In genomic region chr11:1121343-1122331, GRCh38 we compare ENCODE assay signal across 19 cellular contexts. TPM values are rescaled to one million over a fixed set of nuclear protein-coding genes. Genes with fewer than 3 reads are reported as not detected.
DNase-seq lines count a peak whose midpoint lies in the region; ATAC-seq and TF ChIP-seq lines count a peak whose summit lies in the region.
"Had no signal": no experiment of that assay in that cellular context is flagged by ENCODE, and none has a peak within 500 bp of the region (broad histone marks: within the 10 kb centered on the region; RNA-seq: fewer than 3 reads in every experiment).

No MANE protein-coding gene starts in this region.

- H3K27ac ChIP-seq in left lung (no peak overlapping the region), upper lobe of right lung (no peak overlapping the region)
- H3K27ac ChIP-seq: ovary, thoracic aorta had no signal

- DNase-seq in stimulated activated CD4-positive, alpha-beta T cell treated with anti-CD3 and anti-CD28 coated beads, Interleukin-4, amount 100 ng/mL, for 24 hours: peak; percentile 2
- no peak for DNase-seq in stimulated activated CD4-positive, alpha-beta T cell treated with anti-CD3 and anti-CD28 coated beads, Interleukin-4, amount 100 ng/mL, for 1 hour
- DNase-seq in activated B cell treated with CpG ODN at 0.5 μM for 24 hours (peak; percentile 12), left lung (peak in 1 of 2 donors; percentile 70), upper lobe of right lung (peak; percentile 61), NCI-H2196 treated with DMSO at 0.1 percent for 48 hours (lab: John Stamatoyannopoulos, UW; ENCODE audit: unreplicated experiment) (no peak), SK-N-DZ (ENCODE audit: low spot score) (no peak), occipital lobe (lab: John Stamatoyannopoulos, UW) (no peak)
- DNase-seq: activated CD4-positive, alpha-beta T cell treated with anti-CD3 and anti-CD28 coated beads, Interleukin-2, amount 50 U/mL, for 4 hours; activated naive CD4-positive, alpha-beta T cell treated with anti-CD3 and anti-CD28 coated beads, Interleukin-2, amount 10 ng/mL, durations not matched to agents 7 days and 5 days; BE2C; DMS53; NCI-H2081; NCI-H748 treated with DMSO at 0.1 percent for 48 hours; RPMI8226 had no signal

- POLR2A ChIA-PET in activated B cell treated with CpG ODN at 0.5 μM for 24 hours (lab: Charles Lee): no interaction called here

- CTCF ChIA-PET in activated B cell treated with CpG ODN at 0.5 μM for 24 hours (lab: Charles Lee): no interaction called here

- ATAC-seq in activated B cell treated with CpG ODN at 0.5 μM for 24 hours (ENCODE audit: low read depth) (no peak), left lung (peak; percentile 12), upper lobe of right lung (peak; percentile 6)

- no peak overlapping the region for H3K27ac Mint-ChIP-seq in activated B cell treated with CpG ODN at 0.5 μM for 24 hours
- H3K27ac Mint-ChIP-seq: activated naive CD4-positive, alpha-beta T cell treated with anti-CD3 and anti-CD28 coated beads, Interleukin-2, amount 10 ng/mL, durations not matched to agents 7 days and 5 days had no signal

- H3K9me3 Mint-ChIP-seq in activated B cell treated with CpG ODN at 0.5 μM for 24 hours: peaks cover 8% of the 10 kb centered on the region

- H3K4me1 ChIP-seq in left lung: no peaks in the 10 kb centered on the region
- H3K4me1 ChIP-seq in upper lobe of right lung: no peaks in the 10 kb centered on the region
- H3K4me1 ChIP-seq: BE2C had no signal

- H3K4me3 Mint-ChIP-seq in activated B cell treated with CpG ODN at 0.5 μM for 24 hours: no peak overlapping the region
- H3K4me3 Mint-ChIP-seq: activated naive CD4-positive, alpha-beta T cell treated with anti-CD3 and anti-CD28 coated beads, Interleukin-2, amount 10 ng/mL, durations not matched to agents 7 days and 5 days had no signal

- peaks cover 6% of the 10 kb centered on the region for H3K27me3 Mint-ChIP-seq in activated B cell treated with CpG ODN at 0.5 μM for 24 hours

- no peak overlapping the region for H3K4me3 ChIP-seq in left lung
- no peak overlapping the region for H3K4me3 ChIP-seq in upper lobe of right lung
- H3K4me3 ChIP-seq: ovary, thoracic aorta had no signal

- peaks cover 0 to 56% of the 10 kb centered on the region in 2 donors for H3K27me3 ChIP-seq in left lung
- H3K27me3 ChIP-seq in upper lobe of right lung: peaks cover 19% of the 10 kb centered on the region
- H3K27me3 ChIP-seq: BE2C, ovary had no signal

- intact Hi-C loops in activated B cell treated with CpG ODN at 0.5 μM for 24 hours (cut with micrococcal nuclease): no loop called here
- intact Hi-C loops in left lung (cut with DNase I): no loop called here
- intact Hi-C loops in upper lobe of right lung (cut with DNase I): no loop called here

- TF ChIP-seq CTCF in activated B cell treated with CpG ODN at 0.5 μM for 24 hours (IDR thresholded peaks at IDR 0.05) (no peak), left lung (IDR thresholded peaks at IDR 0.05) (no peak), upper lobe of right lung (IDR thresholded peaks at IDR 0.05) (no peak)

- H3K36me3 ChIP-seq in left lung (no peaks in the 10 kb centered on the region), upper lobe of right lung (no peaks in the 10 kb centered on the region)
- H3K36me3 ChIP-seq: BE2C, ovary, thoracic aorta had no signal

- no peaks in the 10 kb centered on the region for H3K4me1 Mint-ChIP-seq in activated B cell treated with CpG ODN at 0.5 μM for 24 hours
- H3K4me1 Mint-ChIP-seq: activated naive CD4-positive, alpha-beta T cell treated with anti-CD3 and anti-CD28 coated beads, Interleukin-2, amount 10 ng/mL, durations not matched to agents 7 days and 5 days had no signal

- H3K9me3 ChIP-seq in left lung (no peaks in the 10 kb centered on the region), upper lobe of right lung (no peaks in the 10 kb centered on the region)
- H3K9me3 ChIP-seq: BE2C, ovary, thoracic aorta had no signal

- H3K36me3 Mint-ChIP-seq in activated B cell treated with CpG ODN at 0.5 μM for 24 hours (ENCODE audit: low read depth): no peaks in the 10 kb centered on the region
- H3K36me3 Mint-ChIP-seq: activated naive CD4-positive, alpha-beta T cell treated with anti-CD3 and anti-CD28 coated beads, Interleukin-2, amount 10 ng/mL, durations not matched to agents 7 days and 5 days had no signal

RNA-seq across cellular contexts. Expression of gene MUC5AC, which starts 36.1 kb away (rescaled TPM):
- not detected in 2 replicates for total RNA-seq in activated B cell treated with CpG ODN at 0.5 μM for 24 hours
- total RNA-seq in left lung: under 1 TPM in 1 of 2 donors, not detected in 1; 0.37 TPM
- not detected for total RNA-seq in upper lobe of right lung
- polyA plus RNA-seq in SK-N-DZ (2014; cell fraction: cytosol; rRNA removed): not detected in 2 replicates
- polyA plus RNA-seq in SK-N-DZ (2014; cell fraction: nucleus; rRNA removed): not detected in 2 replicates
- total RNA-seq in occipital lobe: not detected
- total RNA-seq: T-helper 2 cell treated with Interferon-gamma antibody and Interleukin-4, amounts not matched to agents 100 ng/mL and 5 ng/mL, for 36 hours had no signal
- polyA plus RNA-seq: ovary had no signal

RNA-seq across cellular contexts. Expression of gene MUC2, which starts 47.0 kb away (rescaled TPM):
- total RNA-seq in activated B cell treated with CpG ODN at 0.5 μM for 24 hours (not detected in 2 replicates), left lung (not detected), upper lobe of right lung (not detected), occipital lobe (not detected)
- polyA plus RNA-seq in SK-N-DZ (2014; cell fraction: cytosol; rRNA removed): not detected in 2 replicates
- not detected in 2 replicates for polyA plus RNA-seq in SK-N-DZ (2014; cell fraction: nucleus; rRNA removed)
- total RNA-seq: bronchial epithelial cell; T-helper 2 cell treated with Interferon-gamma antibody and Interleukin-4, amounts not matched to agents 100 ng/mL and 5 ng/mL, for 36 hours; thoracic aorta had no signal

Comparison
In these comparisons a context has a peak if more than half of its experiments do, and no peak if none do; other contexts are left out.
1. DNase-seq: peak in stimulated activated CD4-positive, alpha-beta T cell treated with anti-CD3 and anti-CD28 coated beads, Interleukin-4, amount 100 ng/mL, for 24 hours (single experiment), activated B cell treated with CpG ODN at 0.5 μM for 24 hours (single experiment) and upper lobe of right lung (single experiment); none in stimulated activated CD4-positive, alpha-beta T cell treated with anti-CD3 and anti-CD28 coated beads, Interleukin-4, amount 100 ng/mL, for 1 hour (single experiment), NCI-H2196 treated with DMSO at 0.1 percent for 48 hours (single experiment), SK-N-DZ (single experiment) and occipital lobe (single experiment).